15 cellular contexts compared by ENCODE assay signal in genomic region chr6:99305021-99305554, GRCh38.
DNase-seq lines count a peak whose midpoint lies in the region; ATAC-seq lines count a peak whose summit lies in the region.
"Had no signal": no experiment of that assay in that cellular context is flagged by ENCODE, and none has a peak within 500 bp of the region (broad histone marks: within the 10 kb centered on the region; RNA-seq: fewer than 3 reads in every experiment).

No MANE protein-coding gene starts in this region.

- peak; percentile 1 for DNase-seq in NCI-H82 (lab: John Stamatoyannopoulos, UW)
- DNase-seq in NCI-H82 treated with DMSO at 0.1 percent for 48 hours (lab: John Stamatoyannopoulos, UW; ENCODE audit: unreplicated experiment): no peak
- DNase-seq in NCI-H69 (lab: John Stamatoyannopoulos, UW): peak; percentile 45
- DNase-seq in kidney tubule cell (ENCODE audit: low spot score): no peak
- DNase-seq in DMS79 treated with DMSO at 0.1 percent for 48 hours (lab: John Stamatoyannopoulos, UW): no peak
- DNase-seq: DMS153; NCI-H1092 treated with DMSO at 0.1 percent for 48 hours; NCI-H1694 treated with DMSO at 0.1 percent for 48 hours; NK-92 treated with Interleukin-12 subunit alpha and Interleukin-12 subunit beta, amount 100 ng/mL, for 24 hours; SW 1271 had no signal

- peak; percentile 65 for ATAC-seq in HG02885 (IDR thresholded peaks at IDR 0.05; ENCODE audit: poor library complexity, unreplicated experiment)
- ATAC-seq in HG02759 (IDR thresholded peaks at IDR 0.05; ENCODE audit: unreplicated experiment): no peak
- ATAC-seq in GM19395 (IDR thresholded peaks at IDR 0.05; ENCODE audit: unreplicated experiment): no peak
- ATAC-seq: GM12878, HCT116 had no signal

Comparison
In these comparisons a context has a peak if more than half of its experiments do, and no peak if none do; other contexts are left out.
1. DNase-seq: peak in NCI-H82 (single experiment) and NCI-H69 (single experiment); none in NCI-H82 treated with DMSO at 0.1 percent for 48 hours (single experiment), kidney tubule cell (single experiment) and DMS79 treated with DMSO at 0.1 percent for 48 hours (single experiment).